In the genomic region with DNA sequence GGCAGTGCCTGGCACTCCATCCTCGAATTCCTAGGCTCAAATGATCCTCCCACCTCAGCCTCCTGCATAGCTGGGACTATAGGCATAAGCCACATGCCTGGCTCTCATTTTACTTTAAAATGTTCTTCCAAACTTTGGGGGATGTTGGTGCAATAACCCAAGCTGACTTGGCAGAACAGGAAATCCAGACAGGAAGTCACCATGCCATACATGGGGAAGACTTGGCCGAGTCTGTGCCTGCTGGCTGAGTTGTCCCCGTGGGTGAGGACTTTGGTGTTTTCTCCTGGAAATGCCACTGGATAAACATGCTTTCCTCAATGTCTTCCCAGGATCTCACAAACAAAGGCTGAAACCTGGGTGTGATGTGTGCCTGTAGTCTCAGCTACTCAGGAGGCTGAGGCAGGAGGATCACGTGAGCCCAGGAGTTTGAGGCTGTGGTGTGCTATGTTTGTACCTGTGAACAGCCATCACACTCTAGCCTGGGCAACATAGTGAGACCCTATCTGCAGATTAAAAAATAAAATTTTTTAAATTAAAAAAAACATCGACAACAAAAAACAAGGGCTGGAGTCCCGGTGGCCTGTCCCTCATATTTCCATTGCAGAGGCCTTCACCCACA, we compare ENCODE assay signal across 1 cellular context.
TF ChIP-seq lines count a peak whose summit lies in the region.

No MANE protein-coding gene starts in this region.

TF ChIP-seq in endothelial cell of umbilical vein, 7 proteins besides CTCF, POLR2A, EP300 and RAD21:
- TF ChIP-seq JUN (IDR thresholded peaks at IDR 0.05; ENCODE audit: borderline replicate concordance, insufficient read depth, insufficient read length, low read depth) (no peak), FOS (IDR thresholded peaks at IDR 0.05; ENCODE audit: borderline replicate concordance, insufficient read depth, low read length) (no peak)
